ENCODE assay signal across 21 cellular contexts in the genomic region with DNA sequence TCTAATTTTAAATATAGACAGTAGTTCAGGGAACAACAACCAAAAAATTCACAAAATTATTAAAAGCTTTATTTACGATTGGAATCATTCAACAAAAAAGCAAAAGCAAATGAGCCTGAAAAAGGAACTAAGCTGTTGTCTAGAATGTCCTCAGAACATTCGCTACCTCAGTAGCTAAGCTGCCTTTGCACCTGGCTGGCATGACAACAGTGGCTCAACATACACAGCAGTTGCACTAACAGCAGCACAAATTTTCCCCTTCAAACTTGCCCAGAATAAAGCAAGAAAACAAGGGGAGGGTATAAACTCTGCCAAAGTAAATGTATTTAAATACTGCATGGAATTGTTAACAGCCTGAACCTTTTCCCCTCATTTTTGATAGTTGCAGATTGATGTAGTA.
DNase-seq lines count a peak whose midpoint lies in the region; ATAC-seq and TF ChIP-seq lines count a peak whose summit lies in the region.
"Had no signal": no experiment of that assay in that cellular context is flagged by ENCODE, and none has a peak within 500 bp of the region (broad histone marks: within the 10 kb centered on the region; RNA-seq: fewer than 3 reads in every experiment).

No MANE protein-coding gene starts in this region.

- no peak for ATAC-seq in activated CD8-positive, alpha-beta T cell treated with anti-CD3 and anti-CD28 coated beads for 36 hours
- ATAC-seq in activated CD8-positive, alpha-beta T cell treated with anti-CD3 and anti-CD28 coated beads, Interleukin-2, amount 10 ng/mL, durations not matched to agents 7 days and 5 days: no peak
- peak; percentile 70 for ATAC-seq in left lobe of liver

- H3K27me3 ChIP-seq in SU-DHL-6 (ENCODE audit: low read length): no peaks in the 10 kb centered on the region
- no peaks in the 10 kb centered on the region for H3K27me3 ChIP-seq in stomach
- H3K27me3 ChIP-seq: MG63, SJCRH30 had no signal

- H3K27ac Mint-ChIP-seq in activated CD8-positive, alpha-beta T cell treated with anti-CD3 and anti-CD28 coated beads for 36 hours: peak overlapping the region; percentile 11
- no peak overlapping the region for H3K27ac Mint-ChIP-seq in activated CD8-positive, alpha-beta T cell treated with anti-CD3 and anti-CD28 coated beads, Interleukin-2, amount 10 ng/mL, durations not matched to agents 7 days and 5 days
- H3K27ac Mint-ChIP-seq: B cell, IgD-negative memory B cell had no signal

- H3K9me3 Mint-ChIP-seq in activated CD8-positive, alpha-beta T cell treated with anti-CD3 and anti-CD28 coated beads for 36 hours: no peaks in the 10 kb centered on the region
- no peaks in the 10 kb centered on the region for H3K9me3 Mint-ChIP-seq in activated CD8-positive, alpha-beta T cell treated with anti-CD3 and anti-CD28 coated beads, Interleukin-2, amount 10 ng/mL, durations not matched to agents 7 days and 5 days (ENCODE audit: insufficient read depth)
- H3K9me3 Mint-ChIP-seq: IgD-negative memory B cell had no signal

- CTCF ChIA-PET in activated CD8-positive, alpha-beta T cell treated with anti-CD3 and anti-CD28 coated beads for 36 hours (lab: Charles Lee): interaction anchor here (2.8 kb wide), 1 partner anchor 37 kb away, joined by 11 read pairs; no protein-coding TSS in a partner anchor
- CTCF ChIA-PET in activated CD8-positive, alpha-beta T cell treated with anti-CD3 and anti-CD28 coated beads, Interleukin-2, amount 10 ng/mL, durations not matched to agents 7 days and 5 days (lab: Charles Lee): interaction anchor here (1.5 kb wide), 1 partner anchor 37 kb away, joined by 6 read pairs; no protein-coding TSS in a partner anchor

- no peaks in the 10 kb centered on the region for H3K27me3 Mint-ChIP-seq in activated CD8-positive, alpha-beta T cell treated with anti-CD3 and anti-CD28 coated beads for 36 hours
- no peaks in the 10 kb centered on the region for H3K27me3 Mint-ChIP-seq in activated CD8-positive, alpha-beta T cell treated with anti-CD3 and anti-CD28 coated beads, Interleukin-2, amount 10 ng/mL, durations not matched to agents 7 days and 5 days (ENCODE audit: low read depth)
- H3K27me3 Mint-ChIP-seq: B cell, IgD-negative memory B cell had no signal

- TF ChIP-seq POLR2A in stomach (IDR thresholded peaks at IDR 0.05): no peak

- no peak for TF ChIP-seq EP300 in stomach (IDR thresholded peaks at IDR 0.05)

- H2AFZ ChIP-seq in SU-DHL-6 (ENCODE audit: low read depth, low read length, severe bottlenecking): no peak overlapping the region

- H3K4me1 ChIP-seq in stomach: peaks cover 8 to 42% (median 21%) of the 10 kb centered on the region in 4 donors
- H3K4me1 ChIP-seq: SJCRH30 had no signal

- no peak for DNase-seq in activated CD8-positive, alpha-beta T cell treated with anti-CD3 and anti-CD28 coated beads for 36 hours
- no peak for DNase-seq in activated CD8-positive, alpha-beta T cell treated with anti-CD3 and anti-CD28 coated beads, Interleukin-2, amount 10 ng/mL, durations not matched to agents 7 days and 5 days
- DNase-seq in left lobe of liver (ENCODE audit: low spot score) (no peak), stomach (no peak), NCI-H510A (lab: John Stamatoyannopoulos, UW) (no peak), SIG-M5 treated with dmso at 0.1 percent for 504 hours (lab: John Stamatoyannopoulos, UW; ENCODE audit: unreplicated experiment) (no peak), iPS-NIHi7 (ENCODE audit: extremely low spot score) (no peak)
- DNase-seq: GF-D8, H7, Karpas-422, MG63, NCI-H1048, NCI-H1436, NCI-H1930, NCI-H345, NCI-H526, SJCRH30 had no signal

- peaks cover 64% of the 10 kb centered on the region for H3K36me3 ChIP-seq in SU-DHL-6 (ENCODE audit: low read length)
- peaks cover 25 to 76% (median 65%) of the 10 kb centered on the region in 4 donors for H3K36me3 ChIP-seq in stomach

- peaks cover 25% of the 10 kb centered on the region for H3K4me1 Mint-ChIP-seq in activated CD8-positive, alpha-beta T cell treated with anti-CD3 and anti-CD28 coated beads for 36 hours (ENCODE audit: low read depth)
- peaks cover 26% of the 10 kb centered on the region for H3K4me1 Mint-ChIP-seq in activated CD8-positive, alpha-beta T cell treated with anti-CD3 and anti-CD28 coated beads, Interleukin-2, amount 10 ng/mL, durations not matched to agents 7 days and 5 days (ENCODE audit: low read depth)
- H3K4me1 Mint-ChIP-seq: B cell, IgD-negative memory B cell had no signal

- no peak for TF ChIP-seq CTCF in activated CD8-positive, alpha-beta T cell treated with anti-CD3 and anti-CD28 coated beads for 36 hours (IDR thresholded peaks at IDR 0.05)
- TF ChIP-seq CTCF in SU-DHL-6 (IDR thresholded peaks at IDR 0.05; ENCODE audit: insufficient read depth, low read length, poor library complexity, severe bottlenecking) (no peak), stomach (IDR thresholded peaks at IDR 0.05) (no peak)

- H3F3A ChIP-seq in SU-DHL-6 (ENCODE audit: insufficient read depth): peaks cover 58% of the 10 kb centered on the region

- H3K27ac ChIP-seq in SU-DHL-6 (ENCODE audit: low read depth, low read length) (peak overlapping the region; percentile 70), stomach (peak overlapping the region in 3 of 5 donors; percentile 9 to 57 (median 52))
- H3K27ac ChIP-seq: 22Rv1, SJCRH30 had no signal

- no peak overlapping the region for H3K4me3 ChIP-seq in SU-DHL-6 (ENCODE audit: insufficient read depth, low read length, poor library complexity, severe bottlenecking)
- H3K4me3 ChIP-seq in stomach: no peak overlapping the region
- H3K4me3 ChIP-seq: MG63, SJCRH30 had no signal

- H4K20me1 ChIP-seq in SU-DHL-6 (ENCODE audit: low read depth, low read length): no peaks in the 10 kb centered on the region

- H3K4me2 ChIP-seq in SU-DHL-6 (ENCODE audit: low read depth, low read length, poor library complexity, severe bottlenecking): peak overlapping the region; percentile 0

- no peaks in the 10 kb centered on the region for H3K9me2 ChIP-seq in SU-DHL-6 (replicated peaks; ENCODE audit: insufficient read depth, low read length)

- POLR2A ChIA-PET in activated CD8-positive, alpha-beta T cell treated with anti-CD3 and anti-CD28 coated beads for 36 hours (lab: Charles Lee): no interaction called here
- POLR2A ChIA-PET in activated CD8-positive, alpha-beta T cell treated with anti-CD3 and anti-CD28 coated beads, Interleukin-2, amount 10 ng/mL, durations not matched to agents 7 days and 5 days (lab: Charles Lee): interaction anchor here (1.8 kb wide), 1 partner anchor 37 kb away, joined by 6 read pairs; no protein-coding TSS in a partner anchor

- intact Hi-C loops in activated CD8-positive, alpha-beta T cell treated with anti-CD3 and anti-CD28 coated beads for 36 hours (cut with micrococcal nuclease): no loop called here
- intact Hi-C loops in stomach (cut with DNase I; ENCODE audit: low total_unique reads): no loop called here

- 47 to 78% (median 66%) methylated on average over 2 of the region's 2 CpGs for WGBS in stomach, 5 donors

- peaks cover 37% of the 10 kb centered on the region for H3K36me3 Mint-ChIP-seq in activated CD8-positive, alpha-beta T cell treated with anti-CD3 and anti-CD28 coated beads for 36 hours (ENCODE audit: low read depth)
- peaks cover 56% of the 10 kb centered on the region for H3K36me3 Mint-ChIP-seq in activated CD8-positive, alpha-beta T cell treated with anti-CD3 and anti-CD28 coated beads, Interleukin-2, amount 10 ng/mL, durations not matched to agents 7 days and 5 days (ENCODE audit: low read depth)

- H3K79me2 ChIP-seq in SU-DHL-6 (ENCODE audit: insufficient read depth, low read length): no peaks in the 10 kb centered on the region; the same call in 1 of the 2 replicates

- H3K9ac ChIP-seq in SU-DHL-6 (ENCODE audit: low read length): no peak overlapping the region; the same call in 1 of the 2 replicates

- H3K9me3 ChIP-seq in SU-DHL-6 (ENCODE audit: insufficient read depth, low read length): no peaks in the 10 kb centered on the region
- no peaks in the 10 kb centered on the region for H3K9me3 ChIP-seq in stomach
- H3K9me3 ChIP-seq: MG63, SJCRH30 had no signal

- H3K4me3 Mint-ChIP-seq in activated CD8-positive, alpha-beta T cell treated with anti-CD3 and anti-CD28 coated beads for 36 hours: no peak overlapping the region
- H3K4me3 Mint-ChIP-seq in activated CD8-positive, alpha-beta T cell treated with anti-CD3 and anti-CD28 coated beads, Interleukin-2, amount 10 ng/mL, durations not matched to agents 7 days and 5 days: no peak overlapping the region
- H3K4me3 Mint-ChIP-seq: B cell, IgD-negative memory B cell had no signal
